In genomic region chr11:118689852-118690552, GRCh38 we compare ENCODE assay signal across 1 cellular context.
A peak's percentile ranks its signal among the peaks of the same experiment; 100 is the strongest.
TF ChIP-seq lines count a peak whose summit lies in the region.

No MANE protein-coding gene starts in this region.

TF ChIP-seq in GM12878, 131 proteins besides CTCF, POLR2A, EP300 and RAD21 (continued from another document):
- TF ChIP-seq SUZ12 (IDR thresholded peaks at IDR 0.05; ENCODE audit: unreplicated experiment), result no peak
- TF ChIP-seq RELA (IDR thresholded peaks at IDR 0.05; ENCODE audit: borderline replicate concordance, partially characterized antibody), result no peak
- TF ChIP-seq PKNOX1 (IDR thresholded peaks at IDR 0.05), result peak; percentile 65; the same call in 1 of the 2 replicates
- no peak for TF ChIP-seq CUX1 (IDR thresholded peaks at IDR 0.05; ENCODE audit: insufficient replicate concordance, low read depth, low read length)
- peak; percentile 85 for TF ChIP-seq HSF1 (IDR thresholded peaks at IDR 0.05; ENCODE audit: low read depth, low read length)
- no peak for TF ChIP-seq NRF1 (conservative IDR thresholded peaks at IDR 0.05; ENCODE audit: low read depth, low read length)
- no peak for TF ChIP-seq ASH2L (IDR thresholded peaks at IDR 0.05; ENCODE audit: borderline replicate concordance, low read depth)
- TF ChIP-seq KLF5 (IDR thresholded peaks at IDR 0.05; ENCODE audit: partially characterized antibody), result peak; percentile 64
- TF ChIP-seq CHD4 (IDR thresholded peaks at IDR 0.05), result no peak
- TF ChIP-seq MYC (IDR thresholded peaks at IDR 0.05; ENCODE audit: insufficient read depth, insufficient read length, insufficient replicate concordance, low read length, severe bottlenecking), result no peak
- peak; percentile 72; the same call in 1 of the 2 replicates for TF ChIP-seq ZNF207 (IDR thresholded peaks at IDR 0.05; ENCODE audit: borderline replicate concordance)
TF ChIP-seq in GM12878: peak in this region for 29.
